ENCODE assay signal across 6 cellular contexts in genomic region chr17:81078026-81078913, GRCh38. TPM values are rescaled to one million over a fixed set of nuclear protein-coding genes. Genes with fewer than 3 reads are reported as not detected.
DNase-seq lines count a peak whose midpoint lies in the region; ATAC-seq, FAIRE-seq and TF ChIP-seq lines count a peak whose summit lies in the region.
"Not testable (repeated sequence)": the region's sequence is repeated elsewhere in the genome, so short reads cannot be mapped to it uniquely, and the experiment has no call there.

No MANE protein-coding gene starts in this region.

- not testable (repeated sequence) for H3K9me1 ChIP-seq in K562 (ENCODE audit: control insufficient read depth, insufficient read depth, low read length)

- H3K79me2 ChIP-seq in K562 (ENCODE audit: control insufficient read depth, insufficient read depth, low read length) = not testable (repeated sequence)

- H3K27me3 ChIP-seq in K562 (ENCODE audit: control insufficient read depth in 2 of 2, insufficient read depth in 2 of 2, low read length in 2 of 2); bronchial epithelial cell (ENCODE audit: control insufficient read depth, insufficient read depth, low read length); dorsolateral prefrontal cortex; neuronal stem cell (ENCODE audit: control insufficient read depth in 3 of 3, insufficient read depth in 3 of 3, low read depth in 1 of 3, low read length in 3 of 3): not testable (repeated sequence)

- H4K20me1 ChIP-seq in K562 (replicated peaks; ENCODE audit: control insufficient read depth, insufficient read depth, low read length) = peaks cover 15% of the 10 kb centered on the region; the same call in 1 of the 2 replicates

- not testable (repeated sequence) for H4K91ac ChIP-seq in neuronal stem cell (ENCODE audit: low read depth, low read length, poor library complexity)

- H3K79me1 ChIP-seq in neuronal stem cell (ENCODE audit: low read depth, low read length) = not testable (repeated sequence)

- DNase-seq in RWPE1 (ENCODE audit: low spot score); K562 (ENCODE audit: extremely low read depth in 1 of 4, low spot score in 3 of 4); bronchial epithelial cell (ENCODE audit: low read depth); neuronal stem cell (ENCODE audit: low spot score): not testable (repeated sequence)
- DNase-seq in dorsolateral prefrontal cortex (peak in 1 of 10 donors; percentile 55), head of caudate nucleus (peak in 39 of 42 donors; percentile 49 to 92 (median 75))

- H3K9me3 ChIP-seq in K562 (replicated peaks; ENCODE audit: control insufficient read depth, insufficient read depth, low read depth, low read length); neuronal stem cell (replicated peaks in 1 of 2; ENCODE audit: control insufficient read depth in 2 of 2, insufficient read depth in 1 of 2, low read depth in 1 of 2, low read length in 2 of 2): not testable (repeated sequence)

- not testable (repeated sequence) for BruUV-seq in K562 (replicated peaks; lab: Mats Ljungman, UMichigan)

- H4K8ac ChIP-seq in neuronal stem cell (ENCODE audit: low read depth, low read length) = not testable (repeated sequence)

- not testable (repeated sequence) for H2BK5ac ChIP-seq in neuronal stem cell (ENCODE audit: low read length)

- not testable (repeated sequence) for TF ChIP-seq EP300 in K562 (IDR thresholded peaks at IDR 0.05; ENCODE audit: low read length)

- not testable (repeated sequence) for H2AK5ac ChIP-seq in neuronal stem cell (ENCODE audit: low read depth, low read length)

- not testable (repeated sequence) for TF ChIP-seq POLR2A in K562 (conservative IDR thresholded peaks at IDR 0.05)

- H3K36me3 ChIP-seq in K562 (ENCODE audit: control insufficient read depth, insufficient read depth, low read length) (peaks cover 28% of the 10 kb centered on the region; the same call in 1 of the 3 replicates), bronchial epithelial cell (ENCODE audit: control insufficient read depth, insufficient read depth, low read length) (peaks cover 17% of the 10 kb centered on the region), neuronal stem cell (replicated peaks in 1 of 2; ENCODE audit: control insufficient read depth in 2 of 2, insufficient read depth in 2 of 2, low read length in 2 of 2) (peaks cover 17 to 18% of the 10 kb centered on the region in 2 donors)

- H3K9ac ChIP-seq in K562 (ENCODE audit: insufficient read depth in 1 of 2, low read depth in 2 of 2, low read length in 2 of 2); neuronal stem cell (ENCODE audit: low read depth, low read length, poor library complexity): not testable (repeated sequence)

- H3K18ac ChIP-seq in neuronal stem cell (ENCODE audit: low read length) = peak overlapping the region; percentile 48

- in situ Hi-C loops in K562 (cut with MboI) = not testable (repeated sequence)

- not testable (repeated sequence) for H2BK12ac ChIP-seq in neuronal stem cell (ENCODE audit: low read length)

- H2BK120ac ChIP-seq in neuronal stem cell (ENCODE audit: low read depth, low read length) = not testable (repeated sequence)

- H2AFZ ChIP-seq in K562 (ENCODE audit: low read depth, low read length); neuronal stem cell (ENCODE audit: low read length): not testable (repeated sequence)

- not testable (repeated sequence) for TF ChIP-seq CTCF in RWPE1 (conservative IDR thresholded peaks at IDR 0.05; ENCODE audit: low read depth); K562 (IDR thresholded peaks at IDR 0.05 in 2 of 3, conservative IDR thresholded peaks at IDR 0.05 in 1 of 3; ENCODE audit: insufficient read depth in 2 of 3, low read depth in 1 of 3, low read length in 3 of 3); bronchial epithelial cell (IDR thresholded peaks at IDR 0.05; ENCODE audit: insufficient read depth, low read length, severe bottlenecking); dorsolateral prefrontal cortex (IDR thresholded peaks at IDR 0.05 in 54 of 56, conservative IDR thresholded peaks at IDR 0.05 in 2 of 56; ENCODE audit: low read depth in 1 of 56, partially characterized antibody in 56 of 56)

- not testable (repeated sequence) for H3K14ac ChIP-seq in neuronal stem cell (ENCODE audit: low read length)

- H3K27ac ChIP-seq in RWPE1 (peak overlapping the region; percentile 99), dorsolateral prefrontal cortex (peak overlapping the region in 40 of 59 donors; percentile 6 to 84 (median 58))
- H3K27ac ChIP-seq in K562 (ENCODE audit: extremely low read depth, low read depth, low read length); neuronal stem cell (replicated peaks; ENCODE audit: low read length): not testable (repeated sequence)

- H3K4ac ChIP-seq in neuronal stem cell (ENCODE audit: low read length) = not testable (repeated sequence)

- POLR2A ChIA-PET in RWPE1 (lab: Yijun Ruan, JAX; ENCODE audit: low non-redundant PET) = not testable (repeated sequence)
- POLR2A ChIA-PET in K562 (lab: Yijun Ruan, JAX) = interaction anchor here (1.2 kb wide), 1 partner anchor 10 kb away, joined by 3 read pairs; no protein-coding TSS in a partner anchor

- CTCF ChIA-PET in RWPE1 (lab: Yijun Ruan, JAX) = interaction anchor here (0.6 to 0.7 kb wide), 3 partner anchors 10 to 47 kb away, joined by 3 to 5 read pairs (median 3); no protein-coding TSS in a partner anchor
- CTCF ChIA-PET in K562 (lab: Yijun Ruan, JAX; ENCODE audit: low intra/inter-chr PET ratio) = not testable (repeated sequence)

- ATAC-seq in K562 = not testable (repeated sequence)

- H3K4me3 ChIP-seq in K562; bronchial epithelial cell (ENCODE audit: low read depth, low read length); neuronal stem cell (ENCODE audit: low read length in 2 of 2): not testable (repeated sequence)
- H3K4me3 ChIP-seq in dorsolateral prefrontal cortex = peak overlapping the region in 2 of 59 donors; percentile 0 to 3

- FAIRE-seq in K562 (lab: Jason Lieb, UNC) = not testable (repeated sequence)
- FAIRE-seq in bronchial epithelial cell (lab: Jason Lieb, UNC) = peak; percentile 32

- H3K4me2 ChIP-seq in K562 (ENCODE audit: insufficient read depth, low read length); neuronal stem cell (ENCODE audit: insufficient read depth, low read length, poor library complexity, severe bottlenecking): not testable (repeated sequence)

- H3K23ac ChIP-seq in neuronal stem cell (ENCODE audit: low read depth, low read length, poor library complexity) = not testable (repeated sequence)

- WGBS in K562 (ENCODE audit: insufficient coverage, low coverage, missing lambda C conversion rate) = 91% methylated on average over 25 of the region's 45 CpGs
- WGBS in neuronal stem cell (ENCODE audit: extremely low coverage in 2 of 2, insufficient read length in 2 of 2, insufficient replicate concordance in 1 of 2), 2 donors = no CpG with 5 or more reads among the region's 45 CpGs

- intact Hi-C loops in K562 (cut with micrococcal nuclease); dorsolateral prefrontal cortex (cut with DNase I); head of caudate nucleus (cut with DNase I): not testable (repeated sequence)

- not testable (repeated sequence) for TF ChIP-seq RAD21 in K562 (CRISPR knock-in tag; conservative IDR thresholded peaks at IDR 0.05 in 1 of 2, IDR thresholded peaks at IDR 0.05 in 1 of 2)

- not testable (repeated sequence) for H2BK15ac ChIP-seq in neuronal stem cell (ENCODE audit: low read length)

- peaks cover 0 to 45% of the 10 kb centered on the region in 2 experiments; a peak in 3 of 5 replicates for H3K4me1 ChIP-seq in K562 (replicated peaks in 1 of 2; ENCODE audit: control insufficient read depth in 2 of 2, insufficient read depth in 2 of 2, low read length in 2 of 2)
- H3K4me1 ChIP-seq in neuronal stem cell (ENCODE audit: control insufficient read depth in 2 of 2, insufficient read depth in 1 of 2, low read depth in 1 of 2, low read length in 2 of 2) = peaks cover 0 to 19% of the 10 kb centered on the region in 2 donors

TF ChIP-seq in K562, 482 proteins besides CTCF, POLR2A, EP300 and RAD21:
- TF ChIP-seq HNRNPL (IDR thresholded peaks at IDR 0.05; ENCODE audit: low read depth, low read length) = 0 out of 2 replicates have a peak, but pooled peaks have one; percentile 77

RNA-seq across cellular contexts. Expression of gene BAIAP2, which starts 43.3 kb away (rescaled TPM):
- 69.8 and 141 TPM in 2 replicates for total RNA-seq in K562 (2011; cell fraction: chromatin; rRNA removed; ENCODE audit: low replicate concordance)
- 54.5 and 61.0 TPM in 2 replicates for total RNA-seq in K562 (2011; cell fraction: nucleolus; rRNA removed)
- total RNA-seq in K562 (2011; cell fraction: nucleoplasm; rRNA removed) = 40.5 and 42.0 TPM in 2 replicates
- total RNA-seq in K562 (2014; rRNA removed) = 26.7 and 31.9 TPM in 2 replicates
- 14.2 and 17.7 TPM in 2 replicates for total RNA-seq in K562 (2014; rRNA removed; fragmentation: Illumina TruSeq; extraction: Trizol)
- 18.4 and 21.2 TPM in 2 replicates for total RNA-seq in K562 (2015; rRNA removed; fragmentation: Illumina TruSeq; extraction: Trizol)
- total RNA-seq in K562 (2021) = 44.7 and 51.6 TPM in 2 replicates
- 9.8 and 13.6 TPM in 2 replicates for polyA plus RNA-seq in K562 (2011; rRNA removed)
- polyA plus RNA-seq in K562 (2011; cell fraction: cytosol; rRNA removed) = 9.8 and 28.7 TPM in 2 replicates
- 37.7 and 77.3 TPM in 2 replicates for polyA plus RNA-seq in K562 (2011; cell fraction: nucleus; rRNA removed)
- polyA plus RNA-seq in K562 (2012) = 37.1 and 42.6 TPM in 2 replicates
- 20.7 and 30.0 TPM in 2 replicates for polyA plus RNA-seq in K562 (2014; fragmentation: Illumina TruSeq; extraction: Trizol)
- polyA plus RNA-seq in K562 (2014; fragmentation: Nextera tagmentation; extraction: Ambion mirVana) = 1 to 10 TPM; 2.3 to 2.4 TPM
- 17.3 and 23.2 TPM in 2 replicates for polyA plus RNA-seq in K562 (2014; rRNA removed)
- polyA minus RNA-seq in K562 (2011; rRNA and poly(A)+ RNA removed) = 11.9 and 13.6 TPM in 2 replicates
- 22.8 and 24.8 TPM in 2 replicates for polyA minus RNA-seq in K562 (2011; cell fraction: cytosol; rRNA and poly(A)+ RNA removed)
- 38.3 and 38.6 TPM in 2 replicates for polyA minus RNA-seq in K562 (2011; cell fraction: nucleus; rRNA and poly(A)+ RNA removed)
- total RNA-seq in bronchial epithelial cell = 48.7 and 60.3 TPM in 2 replicates
- total RNA-seq in dorsolateral prefrontal cortex = 100 to 1,000 TPM; 104 to 353 (median 235) TPM
- polyA plus RNA-seq in neuronal stem cell (2013, experiment 1 of 2) = 30.9 TPM
- polyA plus RNA-seq in neuronal stem cell (2013, experiment 2 of 2) = 31.6 TPM
